24 cellular contexts compared by ENCODE assay signal in the genomic region with DNA sequence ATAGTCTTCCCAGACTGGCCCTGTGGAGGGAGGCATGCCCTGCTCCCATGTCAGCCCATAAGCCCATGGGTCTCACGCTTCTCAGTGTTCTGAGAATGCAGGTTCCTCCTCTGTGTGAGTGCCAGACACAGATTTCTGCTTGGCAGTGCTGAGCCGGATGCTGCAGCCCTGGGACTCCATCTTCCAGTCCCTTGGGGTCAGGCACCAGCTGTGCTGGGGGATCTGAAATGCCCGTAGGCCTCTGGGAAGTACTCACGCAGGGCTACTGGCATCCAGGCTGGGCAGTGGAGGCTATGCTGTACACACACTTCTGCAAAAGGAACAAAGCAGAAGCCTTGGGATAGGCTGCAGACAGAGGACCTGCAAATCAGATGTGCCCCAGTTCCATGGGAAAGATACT.
"Had no signal": no experiment of that assay in that cellular context is flagged by ENCODE, and none has a peak within 500 bp of the region (broad histone marks: within the 10 kb centered on the region; RNA-seq: fewer than 3 reads in every experiment).

No MANE protein-coding gene starts in this region.

- H3K27me3 Mint-ChIP-seq: IgD-negative memory B cell had no signal

- H3K4me3 ChIP-seq: K562, SJCRH30 had no signal

- H3K4me1 ChIP-seq: SJCRH30 had no signal

- H3K9me3 Mint-ChIP-seq: IgD-negative memory B cell had no signal

- H3K9me3 ChIP-seq: SJCRH30 had no signal

- H3K9ac ChIP-seq: KMS-11 had no signal

- H3K36me3 Mint-ChIP-seq: IgD-negative memory B cell had no signal

- ATAC-seq: K562, Panc1, PC-3, SK-N-SH treated with all-trans-retinoic acid at 6 μM for 48 hours had no signal

- H3K27ac ChIP-seq: HL-60, KMS-11, RWPE1, SJCRH30 had no signal

- H3K27me3 ChIP-seq: SJCRH30 had no signal

- H3K27ac Mint-ChIP-seq: IgD-negative memory B cell had no signal

- DNase-seq: Kasumi-1, MM.1S, NCI-H1092 treated with DMSO at 0.1 percent for 48 hours, NCI-H1436, NCI-H187, NCI-H2029, NCI-H2081 treated with DMSO at 0.1 percent for 48 hours, NCI-H2171, NCI-H226, NCI-H446, NCI-H510A, NCI-H524 treated with DMSO at 0.1 percent for 48 hours, NCI-H69, NCI-H774, PC-3, SHP77 treated with DMSO at 0.1 percent for 48 hours had no signal

- H3K4me3 Mint-ChIP-seq: IgD-negative memory B cell had no signal

- H3K4me2 ChIP-seq: KMS-11 had no signal

- H3K36me3 ChIP-seq: SJCRH30 had no signal

- H3K4me1 Mint-ChIP-seq: IgD-negative memory B cell had no signal
